ENCODE assay signal across 9 cellular contexts in genomic region chr4:128387600-128388351, GRCh38.
DNase-seq lines count a peak whose midpoint lies in the region; ATAC-seq and TF ChIP-seq lines count a peak whose summit lies in the region.
"Had no signal": no experiment of that assay in that cellular context is flagged by ENCODE, and none has a peak within 500 bp of the region (broad histone marks: within the 10 kb centered on the region; RNA-seq: fewer than 3 reads in every experiment).

No MANE protein-coding gene starts in this region.

- no peak for ATAC-seq in esophagus mucosa

- peaks cover 58% of the 10 kb centered on the region for H3K4me1 ChIP-seq in suprapubic skin

- H3K27me3 Mint-ChIP-seq in mesothelial cell of epicardium (ENCODE audit: low read depth), result peaks cover 22% of the 10 kb centered on the region

- no peak overlapping the region for H3K4me3 Mint-ChIP-seq in mesothelial cell of epicardium
- H3K4me3 Mint-ChIP-seq: immature natural killer cell had no signal

- H3K9me3 Mint-ChIP-seq in mesothelial cell of epicardium, result no peaks in the 10 kb centered on the region
- H3K9me3 Mint-ChIP-seq: immature natural killer cell had no signal

- no peak for TF ChIP-seq EP300 in suprapubic skin (IDR thresholded peaks at IDR 0.05)

- DNase-seq in HK-2 (ENCODE audit: unreplicated experiment) (peak; percentile 59), kidney tubule cell (ENCODE audit: low spot score) (peak; percentile 91), suprapubic skin (ENCODE audit: low spot score in 2 of 2) (no peak), nucleus accumbens (lab: John Stamatoyannopoulos, UW) (no peak), mesothelial cell of epicardium (ENCODE audit: low spot score in 2 of 2, unreplicated experiment in 2 of 2) (no peak)
- DNase-seq: immature natural killer cell had no signal

- H3K9me3 ChIP-seq in suprapubic skin, result no peaks in the 10 kb centered on the region

- peaks cover 43% of the 10 kb centered on the region for H3K4me1 Mint-ChIP-seq in mesothelial cell of epicardium
- H3K4me1 Mint-ChIP-seq: immature natural killer cell had no signal

- no peak overlapping the region for H3K27ac Mint-ChIP-seq in mesothelial cell of epicardium
- H3K27ac Mint-ChIP-seq: immature natural killer cell had no signal

- no peaks in the 10 kb centered on the region for H3K27me3 ChIP-seq in suprapubic skin
- H3K27me3 ChIP-seq: cardiac muscle cell had no signal

- TF ChIP-seq CTCF in suprapubic skin (IDR thresholded peaks at IDR 0.05), result no peak
- no peak for TF ChIP-seq CTCF in mesothelial cell of epicardium (IDR thresholded peaks at IDR 0.05; ENCODE audit: unreplicated experiment)

- no peak overlapping the region for H3K4me3 ChIP-seq in suprapubic skin
- H3K4me3 ChIP-seq: cardiac muscle cell had no signal

- H3K36me3 ChIP-seq in suprapubic skin, result no peaks in the 10 kb centered on the region
- H3K36me3 ChIP-seq: cardiac muscle cell had no signal

- H3K27ac ChIP-seq in angular gyrus (ENCODE audit: low read depth, low read length) (peak overlapping the region; percentile 62), suprapubic skin (peak overlapping the region; percentile 92)
- H3K27ac ChIP-seq: cardiac muscle cell had no signal

- 57% methylated on average over 2 of the region's 2 CpGs for WGBS in suprapubic skin

- no peaks in the 10 kb centered on the region for H3K36me3 Mint-ChIP-seq in mesothelial cell of epicardium
- H3K36me3 Mint-ChIP-seq: immature natural killer cell had no signal

- TF ChIP-seq POLR2A in suprapubic skin (IDR thresholded peaks at IDR 0.05), result no peak

Comparison
In these comparisons a context has a peak if more than half of its experiments do, and no peak if none do; other contexts are left out.
1. DNase-seq: peak in HK-2 (single experiment) and kidney tubule cell (single experiment); none in suprapubic skin (0 of 2), nucleus accumbens (0 of 56) and mesothelial cell of epicardium (0 of 2).